1 cellular context compared by ENCODE assay signal in genomic region chr2:54545700-54546450, GRCh38.
A peak's percentile ranks its signal among the peaks of the same experiment; 100 is the strongest.
TF ChIP-seq lines count a peak whose summit lies in the region.

No MANE protein-coding gene starts in this region.

TF ChIP-seq in HepG2, 621 proteins besides CTCF, POLR2A, EP300 and RAD21 (continued from another document and continues in another):
- no peak for TF ChIP-seq ZSCAN12 (CRISPR knock-in tag; IDR thresholded peaks at IDR 0.05)
- TF ChIP-seq TCF7 (IDR thresholded peaks at IDR 0.05; ENCODE audit: low read depth), result peak; percentile 57
- peak; percentile 38; the same call in 1 of the 2 replicates for TF ChIP-seq ZNF747 (CRISPR knock-in tag; IDR thresholded peaks at IDR 0.05; ENCODE audit: borderline replicate concordance)
- 0 out of 2 replicates have a peak, but pooled peaks have one; percentile 30 for TF ChIP-seq DR1 (CRISPR knock-in tag; IDR thresholded peaks at IDR 0.05)
- peak; percentile 84 for TF ChIP-seq ZNF331 (CRISPR knock-in tag; IDR thresholded peaks at IDR 0.05)
- no peak for TF ChIP-seq ZUFSP (CRISPR knock-in tag; IDR thresholded peaks at IDR 0.05; ENCODE audit: borderline replicate concordance)
- TF ChIP-seq E2F2 (CRISPR knock-in tag; IDR thresholded peaks at IDR 0.05; ENCODE audit: borderline replicate concordance), result no peak
- peak; percentile 74; the same call in 1 of the 2 replicates for TF ChIP-seq BCL6 (CRISPR knock-in tag; IDR thresholded peaks at IDR 0.05)
- peak; percentile 86 for TF ChIP-seq MIER3 (CRISPR knock-in tag; IDR thresholded peaks at IDR 0.05; ENCODE audit: borderline replicate concordance)
- TF ChIP-seq ZGPAT (CRISPR knock-in tag; IDR thresholded peaks at IDR 0.05), result peak; percentile 75
- no peak for TF ChIP-seq PHF8 (CRISPR knock-in tag; IDR thresholded peaks at IDR 0.05)
- TF ChIP-seq E2F5 (CRISPR knock-in tag; conservative IDR thresholded peaks at IDR 0.05), result no peak
- TF ChIP-seq LCORL (IDR thresholded peaks at IDR 0.05), result peak; percentile 82
- peak; percentile 92 for TF ChIP-seq LCORL (CRISPR knock-in tag; IDR thresholded peaks at IDR 0.05)
- no peak for TF ChIP-seq ZBTB26 (CRISPR knock-in tag; IDR thresholded peaks at IDR 0.05; ENCODE audit: borderline replicate concordance)
- TF ChIP-seq THRA (CRISPR knock-in tag; IDR thresholded peaks at IDR 0.05; ENCODE audit: borderline replicate concordance), result 0 out of 2 replicates have a peak, but pooled peaks have one; percentile 9
- TF ChIP-seq ZNF646 (CRISPR knock-in tag; IDR thresholded peaks at IDR 0.05), result peak; percentile 66; the same call in 1 of the 2 replicates
- peak in 1 of 2 experiments; percentile 39; a peak in 2 of 4 replicates for TF ChIP-seq NR2F1 (CRISPR knock-in tag; IDR thresholded peaks at IDR 0.05)
- peak; percentile 50; the same call in 1 of the 2 replicates for TF ChIP-seq YEATS2 (CRISPR knock-in tag; IDR thresholded peaks at IDR 0.05; ENCODE audit: borderline replicate concordance)
- no peak for TF ChIP-seq SMAD1 (CRISPR knock-in tag; IDR thresholded peaks at IDR 0.05; ENCODE audit: borderline replicate concordance, low read depth)
- no peak for TF ChIP-seq CSRNP2 (CRISPR knock-in tag; conservative IDR thresholded peaks at IDR 0.05; ENCODE audit: low read depth)
- no peak for TF ChIP-seq ZNF672 (CRISPR knock-in tag; IDR thresholded peaks at IDR 0.05)
- TF ChIP-seq ZMAT5 (CRISPR knock-in tag; IDR thresholded peaks at IDR 0.05; ENCODE audit: borderline replicate concordance, low read depth), result no peak
- no peak for TF ChIP-seq ZBTB49 (CRISPR knock-in tag; IDR thresholded peaks at IDR 0.05; ENCODE audit: borderline replicate concordance)
- no peak for TF ChIP-seq PTBP1 (IDR thresholded peaks at IDR 0.05; ENCODE audit: low read depth, low read length, poor library complexity, severe bottlenecking)
- TF ChIP-seq ZNF530 (CRISPR knock-in tag; IDR thresholded peaks at IDR 0.05; ENCODE audit: low read depth), result no peak
- no peak for TF ChIP-seq ZFAT (CRISPR knock-in tag; conservative IDR thresholded peaks at IDR 0.05)
- TF ChIP-seq EEA1 (CRISPR knock-in tag; IDR thresholded peaks at IDR 0.05; ENCODE audit: borderline replicate concordance), result no peak
- TF ChIP-seq ZBTB37 (CRISPR knock-in tag; IDR thresholded peaks at IDR 0.05), result peak; percentile 90
- no peak for TF ChIP-seq DMTF1 (CRISPR knock-in tag; IDR thresholded peaks at IDR 0.05)
- TF ChIP-seq NFYC (CRISPR knock-in tag; IDR thresholded peaks at IDR 0.05), result no peak
